Comparison of ENCODE assay signal across 14 cellular contexts in the genomic region with DNA sequence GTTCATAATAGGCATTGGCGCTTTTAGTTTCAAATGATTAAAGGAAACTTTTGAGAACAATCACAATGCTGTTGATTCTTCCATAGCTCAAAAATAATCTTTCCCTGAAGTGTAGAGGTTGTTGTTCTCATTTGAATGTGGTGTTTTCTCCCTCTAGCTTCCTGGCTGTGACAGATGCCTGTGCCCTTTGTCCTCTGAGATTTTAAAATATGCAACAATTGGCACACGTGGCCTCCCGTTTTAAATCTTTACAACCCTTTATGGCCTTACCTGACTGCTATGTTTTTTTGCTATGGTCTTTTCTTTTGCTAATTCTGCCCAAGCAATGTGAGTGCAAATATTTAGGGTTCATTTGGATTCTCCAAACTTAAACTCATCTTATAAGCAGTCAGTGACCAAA.
"Had no signal": no experiment of that assay in that cellular context is flagged by ENCODE, and none has a peak within 500 bp of the region (broad histone marks: within the 10 kb centered on the region; RNA-seq: fewer than 3 reads in every experiment).

No MANE protein-coding gene starts in this region.

- H3K27ac ChIP-seq: foreskin keratinocyte, lower lobe of right lung, sigmoid colon, suprapubic skin had no signal

- H3K36me3 Mint-ChIP-seq: activated naive CD8-positive, alpha-beta T cell; immature natural killer cell; mesothelial cell of epicardium had no signal

- H3K9me3 ChIP-seq: lower lobe of right lung, sigmoid colon, suprapubic skin had no signal

- H3K36me3 ChIP-seq: lower lobe of right lung, sigmoid colon, suprapubic skin had no signal

- H3K27me3 ChIP-seq: foreskin keratinocyte, sigmoid colon, suprapubic skin had no signal

- H3K4me1 Mint-ChIP-seq: immature natural killer cell, mesothelial cell of epicardium had no signal

- H3K27ac Mint-ChIP-seq: activated CD4-positive, alpha-beta memory T cell treated with anti-CD3 and anti-CD28 coated beads, Interleukin-2, amount 10 ng/mL, durations not matched to agents 7 days and 5 days; activated naive CD8-positive, alpha-beta T cell; immature natural killer cell; mesothelial cell of epicardium; naive thymus-derived CD4-positive, alpha-beta T cell; T-helper 2 cell treated with Interferon-gamma antibody and Interleukin-4, amounts not matched to agents 5 μg/mL and 100 μg/mL, for 36 hours had no signal

- H3K4me1 ChIP-seq: foreskin keratinocyte, lower lobe of right lung, sigmoid colon, suprapubic skin had no signal

- DNase-seq: activated CD4-positive, alpha-beta memory T cell treated with anti-CD3 and anti-CD28 coated beads, Interleukin-2, amount 10 ng/mL, durations not matched to agents 7 days and 5 days; activated gamma-delta T cell; activated T-cell treated with anti-CD3 and anti-CD28 coated beads, Interleukin-2, amount 50 U/mL, for 48 hours; foreskin keratinocyte; immature natural killer cell; lower lobe of right lung; naive thymus-derived CD4-positive, alpha-beta T cell; sigmoid colon; stimulated activated CD4-positive, alpha-beta T cell treated with anti-CD3 and anti-CD28 coated beads, Interleukin-2, amount 100 ng/mL, for 48 hours; stimulated activated naive CD4-positive, alpha-beta T cell treated with Interleukin-2 at 50 U/mL for 16 hours had no signal

- ATAC-seq: foreskin keratinocyte; lower lobe of right lung; naive thymus-derived CD4-positive, alpha-beta T cell had no signal

- H3K4me3 ChIP-seq: lower lobe of right lung, sigmoid colon, suprapubic skin had no signal

- H3K4me3 Mint-ChIP-seq: activated CD4-positive, alpha-beta memory T cell treated with anti-CD3 and anti-CD28 coated beads, Interleukin-2, amount 10 ng/mL, durations not matched to agents 7 days and 5 days; activated naive CD8-positive, alpha-beta T cell; immature natural killer cell; mesothelial cell of epicardium; naive thymus-derived CD4-positive, alpha-beta T cell; T-helper 2 cell treated with Interferon-gamma antibody and Interleukin-4, amounts not matched to agents 5 μg/mL and 100 μg/mL, for 36 hours had no signal

- H3K27me3 Mint-ChIP-seq: activated CD4-positive, alpha-beta memory T cell treated with anti-CD3 and anti-CD28 coated beads, Interleukin-2, amount 10 ng/mL, durations not matched to agents 7 days and 5 days; activated naive CD8-positive, alpha-beta T cell had no signal

- H3K9me3 Mint-ChIP-seq: activated CD4-positive, alpha-beta memory T cell treated with anti-CD3 and anti-CD28 coated beads, Interleukin-2, amount 10 ng/mL, durations not matched to agents 7 days and 5 days; immature natural killer cell; naive thymus-derived CD4-positive, alpha-beta T cell; T-helper 2 cell treated with Interferon-gamma antibody and Interleukin-4, amounts not matched to agents 5 μg/mL and 100 μg/mL, for 36 hours had no signal
